ENCODE assay signal across 11 cellular contexts in the genomic region with DNA sequence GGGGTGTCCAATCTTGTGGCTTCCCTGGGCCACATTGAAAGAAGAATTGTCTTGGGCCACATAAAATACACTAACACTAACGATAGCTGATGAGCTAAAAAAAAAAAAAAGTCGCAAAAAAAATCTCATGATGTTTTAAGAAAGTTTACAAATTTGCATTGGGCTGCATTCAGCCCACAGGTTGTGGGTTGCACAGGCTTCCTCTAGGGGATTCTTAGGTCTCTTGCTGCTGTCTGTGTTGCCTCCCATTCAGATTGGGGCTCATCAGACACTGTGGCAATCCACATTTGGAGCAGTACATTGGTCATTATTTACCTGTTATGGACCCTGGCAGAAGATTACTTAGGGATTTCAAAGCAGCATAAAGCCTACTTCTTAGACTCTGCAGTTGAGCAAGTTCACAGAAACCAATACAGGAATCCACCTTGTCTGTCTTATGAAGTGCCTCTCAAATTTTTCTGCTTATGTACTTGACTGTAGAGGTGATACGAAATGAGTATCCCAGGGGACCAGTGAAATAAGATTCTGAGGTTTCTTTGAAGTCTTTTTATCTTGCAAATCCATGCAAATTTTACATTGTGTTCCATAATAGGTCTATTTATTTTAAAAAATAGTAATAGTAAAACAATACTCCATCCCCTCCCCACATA.
A peak's percentile ranks its signal among the peaks of the same experiment; 100 is the strongest.
DNase-seq lines count a peak whose midpoint lies in the region; ATAC-seq and TF ChIP-seq lines count a peak whose summit lies in the region.
"Had no signal": no experiment of that assay in that cellular context is flagged by ENCODE, and none has a peak within 500 bp of the region (broad histone marks: within the 10 kb centered on the region; RNA-seq: fewer than 3 reads in every experiment).

No MANE protein-coding gene starts in this region.

- H3K9me3 ChIP-seq in left lung = no peaks in the 10 kb centered on the region
- H3K9me3 ChIP-seq in ascending aorta = no peaks in the 10 kb centered on the region
- H3K9me3 ChIP-seq in MG63 = no peaks in the 10 kb centered on the region
- H3K9me3 ChIP-seq in breast epithelium = no peaks in the 10 kb centered on the region

- no peak for TF ChIP-seq POLR2A in breast epithelium (IDR thresholded peaks at IDR 0.05)

- TF ChIP-seq CTCF in left lung (IDR thresholded peaks at IDR 0.05) = no peak
- TF ChIP-seq CTCF in ascending aorta (IDR thresholded peaks at IDR 0.05) = no peak
- no peak for TF ChIP-seq CTCF in breast epithelium (IDR thresholded peaks at IDR 0.05)

- no peaks in the 10 kb centered on the region for H3K4me1 ChIP-seq in left lung
- no peaks in the 10 kb centered on the region for H3K4me1 ChIP-seq in ascending aorta
- no peaks in the 10 kb centered on the region for H3K4me1 ChIP-seq in breast epithelium

- intact Hi-C loops in left lung (cut with DNase I) (no loop called here), ascending aorta (cut with DNase I) (no loop called here), breast epithelium (cut with DNase I; ENCODE audit: low total_unique reads) (no loop called here)

- H3K27me3 ChIP-seq in left lung = no peaks in the 10 kb centered on the region
- no peaks in the 10 kb centered on the region for H3K27me3 ChIP-seq in ascending aorta
- no peaks in the 10 kb centered on the region for H3K27me3 ChIP-seq in MG63
- H3K27me3 ChIP-seq in breast epithelium = no peaks in the 10 kb centered on the region

- no peak overlapping the region for H3K27ac ChIP-seq in left lung
- no peak overlapping the region for H3K27ac ChIP-seq in ascending aorta
- H3K27ac ChIP-seq in breast epithelium = no peak overlapping the region

- DNase-seq in NCI-H2107 treated with DMSO at 0.1 percent for 48 hours (lab: John Stamatoyannopoulos, UW; ENCODE audit: unreplicated experiment) (peak; percentile 13), NCI-H2107 (lab: John Stamatoyannopoulos, UW) (no peak), left lung (no peak), ascending aorta (ENCODE audit: low spot score in 2 of 2) (no peak), MG63 (no peak), breast epithelium (ENCODE audit: low spot score in 2 of 2) (no peak)
- DNase-seq: activated CD4-positive, alpha-beta memory T cell treated with anti-CD3 and anti-CD28 coated beads for 36 hours; cerebellar nuclear complex; NCI-H1105 treated with DMSO at 0.1 percent for 48 hours had no signal

- ATAC-seq in GM21723 (IDR thresholded peaks at IDR 0.05; ENCODE audit: unreplicated experiment) = peak; percentile 91
- peak; percentile 78 for ATAC-seq in HG03135 (IDR thresholded peaks at IDR 0.05; ENCODE audit: unreplicated experiment)
- ATAC-seq in left lung = peak; percentile 45

- H3K4me3 ChIP-seq in left lung (no peak overlapping the region), ascending aorta (no peak overlapping the region), MG63 (no peak overlapping the region), breast epithelium (no peak overlapping the region)

- H3K36me3 ChIP-seq in left lung = no peaks in the 10 kb centered on the region
- no peaks in the 10 kb centered on the region for H3K36me3 ChIP-seq in ascending aorta
- no peaks in the 10 kb centered on the region for H3K36me3 ChIP-seq in MG63
- no peaks in the 10 kb centered on the region for H3K36me3 ChIP-seq in breast epithelium
